In genomic region chr7:38630720-38631673, GRCh38 we compare ENCODE assay signal across 9 cellular contexts.
DNase-seq lines count a peak whose midpoint lies in the region; ATAC-seq and TF ChIP-seq lines count a peak whose summit lies in the region.
"Had no signal": no experiment of that assay in that cellular context is flagged by ENCODE, and none has a peak within 500 bp of the region (broad histone marks: within the 10 kb centered on the region; RNA-seq: fewer than 3 reads in every experiment).

TSS of gene AMPH (minus strand) at chr7:38631373. CDS start at chr7:38631351, 22 bp downstream.

- no peak within 1 kb of the TSS for H3K27ac ChIP-seq in RWPE2 (ENCODE audit: poor library complexity, severe bottlenecking)
- H3K27ac ChIP-seq: BLaER1 had no signal

- no peaks in the 10 kb centered on the region for H3K9me3 ChIP-seq in RWPE2 (ENCODE audit: severe bottlenecking)

- H3K4me3 ChIP-seq in RWPE2 (ENCODE audit: severe bottlenecking) = peak within 1 kb of the TSS; percentile 29
- H3K4me3 ChIP-seq: BLaER1 had no signal

- ATAC-seq in RWPE2 (ENCODE audit: low read depth) (peak; percentile 59), HG03521 (IDR thresholded peaks at IDR 0.05; ENCODE audit: unreplicated experiment) (no peak)

- no peaks in the 10 kb centered on the region for H3K36me3 ChIP-seq in RWPE2 (ENCODE audit: low read depth)
- H3K36me3 ChIP-seq: BLaER1 had no signal

- peaks cover 38% of the 10 kb centered on the region for H3K27me3 ChIP-seq in RWPE2 (ENCODE audit: insufficient read depth, poor library complexity, severe bottlenecking)
- H3K27me3 ChIP-seq: BLaER1 had no signal

- DNase-seq in NOMO-1 treated with DMSO at 0.1 percent for 48 hours (lab: John Stamatoyannopoulos, UW; ENCODE audit: unreplicated experiment) (peak; percentile 0), NOMO-1 treated with dmso at 0.1 percent for 144 hours (lab: John Stamatoyannopoulos, UW; ENCODE audit: unreplicated experiment) (no peak), RWPE2 (ENCODE audit: low spot score) (no peak), dedifferentiated amniotic fluid mesenchymal stem cell (ENCODE audit: extremely low spot score) (peak; percentile 37), left kidney (ENCODE audit: low read depth, low spot score) (peak; percentile 93), RPMI8226 (no peak)
- peak; percentile 70 for DNase-seq in stimulated activated CD4-positive, alpha-beta T cell treated with anti-CD3 and anti-CD28 coated beads, Interleukin-15, amount 100 ng/mL, for 24 hours

- no peaks in the 10 kb centered on the region for H3K4me1 ChIP-seq in RWPE2 (ENCODE audit: insufficient read depth, poor library complexity, severe bottlenecking)
- H3K4me1 ChIP-seq: BLaER1 had no signal

- no peak for TF ChIP-seq CTCF in RWPE2 (IDR thresholded peaks at IDR 0.05; ENCODE audit: poor library complexity, severe bottlenecking)

Comparison
In these comparisons a context has a peak if more than half of its experiments do, and no peak if none do; other contexts are left out.
1. DNase-seq: peak in NOMO-1 treated with DMSO at 0.1 percent for 48 hours (single experiment), dedifferentiated amniotic fluid mesenchymal stem cell (single experiment), left kidney (single experiment) and stimulated activated CD4-positive, alpha-beta T cell treated with anti-CD3 and anti-CD28 coated beads, Interleukin-15, amount 100 ng/mL, for 24 hours (single experiment); none in NOMO-1 treated with dmso at 0.1 percent for 144 hours (single experiment), RWPE2 (single experiment) and RPMI8226 (single experiment).